In the genomic region with DNA sequence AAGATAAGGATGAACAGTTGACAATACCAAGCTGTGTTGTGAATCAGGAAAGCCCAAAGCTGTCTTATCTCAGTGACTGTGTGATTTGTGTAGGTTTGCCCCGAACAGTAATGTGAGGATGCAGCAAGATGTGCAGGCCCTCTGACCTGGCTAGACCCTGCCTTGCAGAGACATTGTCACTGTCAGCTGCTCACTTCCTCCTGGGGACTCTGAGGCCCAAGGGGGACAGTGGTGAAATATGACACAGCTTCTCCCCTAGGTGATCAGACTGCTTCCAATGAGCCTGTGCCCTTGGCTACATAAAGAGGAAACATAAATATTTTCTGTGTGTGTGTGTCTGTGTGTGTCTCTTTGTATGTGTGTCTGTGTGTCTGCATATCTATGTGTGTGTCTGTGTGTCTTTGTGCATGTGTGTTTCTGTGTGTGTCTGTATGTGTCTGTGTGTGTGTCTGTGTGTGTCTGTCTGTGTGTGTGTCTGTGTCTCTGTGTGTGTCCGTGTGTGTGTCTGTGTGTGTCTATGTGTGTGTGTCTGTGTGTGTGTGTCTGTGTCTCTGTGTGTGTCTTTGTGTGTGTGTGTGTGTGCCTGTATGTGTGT, we compare ENCODE assay signal across 9 cellular contexts. TPM values are rescaled to one million over a fixed set of nuclear protein-coding genes. Genes with fewer than 3 reads are reported as not detected.
DNase-seq lines count a peak whose midpoint lies in the region; ATAC-seq and TF ChIP-seq lines count a peak whose summit lies in the region.
"Had no signal": no experiment of that assay in that cellular context is flagged by ENCODE, and none has a peak within 500 bp of the region (broad histone marks: within the 10 kb centered on the region; RNA-seq: fewer than 3 reads in every experiment).

No MANE protein-coding gene starts in this region.

- H3K36me3 ChIP-seq in mammary epithelial cell (ENCODE audit: insufficient read depth, low read length) (peaks cover 2% of the 10 kb centered on the region), transverse colon (no peaks in the 10 kb centered on the region)

- peaks cover 10% of the 10 kb centered on the region for H3K79me2 ChIP-seq in mammary epithelial cell (ENCODE audit: insufficient read depth, low read length)

- no peak overlapping the region for H3K4me3 ChIP-seq in NB4 (ENCODE audit: low read depth, low read length)
- H3K4me3 ChIP-seq in mammary epithelial cell (replicated peaks in 1 of 3; ENCODE audit: insufficient read depth in 1 of 3, low read depth in 2 of 3, low read length in 3 of 3) = no peak overlapping the region
- H3K4me3 ChIP-seq in transverse colon = no peak overlapping the region

- intact Hi-C loops in sciatic nerve (cut with DNase I) (no loop called here), mammary epithelial cell (cut with micrococcal nuclease) (no loop called here), transverse colon (cut with DNase I; ENCODE audit: low total_unique reads) (no loop called here)

- DNase-seq in NB4 (ENCODE audit: low read depth) (peak; percentile 89), sciatic nerve (ENCODE audit: low spot score) (no peak), mammary epithelial cell (no peak), transverse colon (no peak)
- DNase-seq in activated CD4-positive, alpha-beta T cell treated with anti-CD3 and anti-CD28 coated beads for 48 hours = no peak
- DNase-seq in NK-92 treated with Interleukin-12 subunit alpha and Interleukin-12 subunit beta, amount 100 ng/mL, for 24 hours (lab: John Stamatoyannopoulos, UW) = no peak

- TF ChIP-seq EP300 in transverse colon (IDR thresholded peaks at IDR 0.05; ENCODE audit: low read depth) = no peak

- H3K27me3 ChIP-seq in mammary epithelial cell (ENCODE audit: insufficient read depth, low read length) (no peaks in the 10 kb centered on the region), transverse colon (no peaks in the 10 kb centered on the region)

- CTCF ChIA-PET in mammary epithelial cell (lab: Charles Lee; ENCODE audit: low non-redundant PET) = no interaction called here

- H3K9ac ChIP-seq in mammary epithelial cell (ENCODE audit: insufficient read depth, low read length) = no peak overlapping the region

- ATAC-seq in HG02884 (IDR thresholded peaks at IDR 0.05; ENCODE audit: unreplicated experiment) (peak; percentile 78), sciatic nerve (peak; percentile 34)
- ATAC-seq: Right ventricle myocardium inferior had no signal

- no TSS peak for BruUV-seq in mammary epithelial cell (replicated peaks; lab: Mats Ljungman, UMichigan)

- in situ Hi-C loops in mammary epithelial cell (cut with MboI; ENCODE audit: low sequenced_read_pairs in 2 of 2) = no loop called here
- in situ Hi-C loops in transverse colon (cut with MboI; ENCODE audit: low pct_ligation_motif_present in 1 of 4, low pct_unique_long_range_greater_than_20kb in 1 of 4, low sequenced_read_pairs in 3 of 4) = no loop called here

- 94% methylated on average over 2 of the region's 2 CpGs for WGBS in mammary epithelial cell (ENCODE audit: low coverage, missing lambda C conversion rate)
- 88% methylated on average over 2 of the region's 2 CpGs; no CpG with 5 or more reads in 1 of the 2 donors for WGBS in transverse colon (ENCODE audit: low coverage in 1 of 2), 2 donors

- TF ChIP-seq CTCF in NB4 (IDR thresholded peaks at IDR 0.05; ENCODE audit: low read depth, low read length) = no peak
- TF ChIP-seq CTCF in mammary epithelial cell (conservative IDR thresholded peaks at IDR 0.05 in 1 of 2, IDR thresholded peaks at IDR 0.05 in 1 of 2; ENCODE audit: extremely low read depth in 1 of 2, insufficient read depth in 1 of 2, low read depth in 1 of 2, low read length in 2 of 2) = no peak
- no peak for TF ChIP-seq CTCF in transverse colon (IDR thresholded peaks at IDR 0.05)

- H3K9me3 ChIP-seq in mammary epithelial cell (replicated peaks; ENCODE audit: insufficient read depth, low read length) (no peaks in the 10 kb centered on the region), transverse colon (no peaks in the 10 kb centered on the region)

- H2AFZ ChIP-seq in mammary epithelial cell (ENCODE audit: low read depth, low read length) = no peak overlapping the region

- peak; percentile 5 for TF ChIP-seq POLR2A in GM19099 (IDR thresholded peaks at IDR 0.05; ENCODE audit: extremely low read depth, insufficient read length, low read depth)
- TF ChIP-seq POLR2A in NB4 (IDR thresholded peaks at IDR 0.05; ENCODE audit: extremely low read depth, insufficient read length) = no peak
- TF ChIP-seq POLR2A in transverse colon (IDR thresholded peaks at IDR 0.05) = no peak

- H3K4me1 ChIP-seq in mammary epithelial cell (ENCODE audit: insufficient read depth, low read length) (no peaks in the 10 kb centered on the region), transverse colon (peaks cover 0 to 9% (median 2%) of the 10 kb centered on the region in 4 donors)

- H3K27ac ChIP-seq in mammary epithelial cell (ENCODE audit: insufficient read depth, low read depth, low read length) = no peak overlapping the region
- H3K27ac ChIP-seq in transverse colon = no peak overlapping the region

- dilution Hi-C loops in mammary epithelial cell (cut with HindIII; ENCODE audit: low sequenced_read_pairs) = no loop called here

- no peaks in the 10 kb centered on the region for H4K20me1 ChIP-seq in mammary epithelial cell (ENCODE audit: insufficient read depth, low read length)

- H3K4me2 ChIP-seq in mammary epithelial cell (ENCODE audit: insufficient read depth, low read depth, low read length) = no peak overlapping the region

RNA-seq across cellular contexts. Expression of a gene that starts 21.7 kb away (rescaled TPM):
- 24.9 TPM for total RNA-seq in sciatic nerve
- total RNA-seq in mammary epithelial cell = 10 to 100 TPM; 11.8 to 24.0 TPM
- polyA plus RNA-seq in mammary epithelial cell = 7.7 TPM
- polyA minus RNA-seq in mammary epithelial cell = 16.7 TPM
- 100 to 1,000 TPM in 2 of 4 donors, 10 to 100 TPM in 2; 52.7 to 107 (median 82.7) TPM for total RNA-seq in transverse colon
